24 cellular contexts compared by ENCODE assay signal in the genomic region with DNA sequence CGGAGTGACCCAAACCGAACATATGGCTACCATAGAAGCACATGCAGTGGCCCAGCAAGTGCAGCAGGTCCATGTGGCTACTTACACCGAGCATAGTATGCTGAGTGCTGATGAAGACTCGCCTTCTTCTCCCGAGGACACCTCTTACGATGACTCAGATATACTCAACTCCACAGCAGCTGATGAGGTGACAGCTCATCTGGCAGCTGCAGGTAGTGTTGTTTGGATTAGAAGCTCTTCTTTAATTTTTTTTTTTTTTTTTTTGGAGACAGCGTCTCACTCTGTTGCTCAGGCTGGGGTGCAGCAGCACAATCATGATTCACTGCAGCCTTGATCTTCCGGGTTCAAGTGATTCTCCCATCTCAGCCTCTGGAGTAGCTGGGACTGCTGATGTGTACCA. TPM values are rescaled to one million over a fixed set of nuclear protein-coding genes. Genes with fewer than 3 reads are reported as not detected.
DNase-seq lines count a peak whose midpoint lies in the region; ATAC-seq, FAIRE-seq and TF ChIP-seq lines count a peak whose summit lies in the region.
"Had no signal": no experiment of that assay in that cellular context is flagged by ENCODE, and none has a peak within 500 bp of the region (broad histone marks: within the 10 kb centered on the region; RNA-seq: fewer than 3 reads in every experiment).

No MANE protein-coding gene starts in this region.

- CTCF ChIA-PET in HepG2 (lab: Yijun Ruan, JAX; ENCODE audit: low intra/inter-chr PET ratio, low total read pairs), result no interaction called here

- no peak for TF ChIP-seq POLR2A in HepG2 (IDR thresholded peaks at IDR 0.05; ENCODE audit: insufficient read depth in 1 of 2, low read depth in 2 of 2, low read length in 2 of 2)
- no peak for TF ChIP-seq POLR2A in right lobe of liver (IDR thresholded peaks at IDR 0.05)

- peaks cover 8% of the 10 kb centered on the region for H3K9me3 Mint-ChIP-seq in stimulated activated effector memory CD8-positive, alpha-beta T cell treated with anti-CD3 and anti-CD28 coated beads, Interleukin-12 subunit alpha, Interleukin-12 subunit beta, amount 100 ng/mL, for 72 hours

- peaks cover 17% of the 10 kb centered on the region for H3K9me3 ChIP-seq in HepG2 (ENCODE audit: low read length)
- no peaks in the 10 kb centered on the region for H3K9me3 ChIP-seq in right lobe of liver

- FAIRE-seq in HepG2 (lab: Jason Lieb, UNC) (no peak), RCC 7860 (lab: Jason Lieb, UNC) (no peak)
- FAIRE-seq: astrocyte, D721Med had no signal

- H3K27ac ChIP-seq in HepG2 (ENCODE audit: extremely low read length, insufficient read depth, low read length) (no peak overlapping the region), right lobe of liver (no peak overlapping the region)

- no peak overlapping the region for H3K4me3 Mint-ChIP-seq in stimulated activated effector memory CD8-positive, alpha-beta T cell treated with anti-CD3 and anti-CD28 coated beads, Interleukin-12 subunit alpha, Interleukin-12 subunit beta, amount 100 ng/mL, for 72 hours
- H3K4me3 Mint-ChIP-seq: activated naive CD8-positive, alpha-beta T cell treated with anti-CD3 and anti-CD28 coated beads for 36 hours; activated T-helper 1 cell treated with anti-CD3 and anti-CD28 coated beads, Interleukin-12 subunit alpha, Interleukin-12 subunit beta, Interleukin-2, Interleukin-4 antibody, amounts not matched to agents 30 ng/mL and 10 ng/mL and 1 ng/mL, durations not matched to agents 14 hours and 24 hours and 36 hours; CD14-positive monocyte; naive thymus-derived CD4-positive, alpha-beta T cell; T-helper 2 cell treated with Interferon-gamma antibody and Interleukin-4, amounts not matched to agents 5 μg/mL and 100 μg/mL, for 36 hours had no signal

- in situ Hi-C loops in HepG2 (cut with HindIII; ENCODE audit: extremely low pct_ligation_motif_present, low pct_unique_long_range_greater_than_20kb), result no loop called here

- H3K4me2 ChIP-seq in HepG2 (ENCODE audit: low read depth, low read length), result no peak overlapping the region
- H3K4me2 ChIP-seq: SK-N-SH had no signal

- H4K20me1 ChIP-seq in HepG2 (ENCODE audit: insufficient read depth, low read length), result no peaks in the 10 kb centered on the region

- H3K4me1 Mint-ChIP-seq in stimulated activated effector memory CD8-positive, alpha-beta T cell treated with anti-CD3 and anti-CD28 coated beads, Interleukin-12 subunit alpha, Interleukin-12 subunit beta, amount 100 ng/mL, for 72 hours, result peaks cover 29% of the 10 kb centered on the region

- H3K9ac ChIP-seq in HepG2 (ENCODE audit: insufficient read depth, low read depth, low read length), result no peak overlapping the region
- H3K9ac ChIP-seq: SK-N-SH had no signal

- TF ChIP-seq CTCF in HepG2 (CRISPR knock-in tag; IDR thresholded peaks at IDR 0.05) (no peak), right lobe of liver (IDR thresholded peaks at IDR 0.05) (no peak)

- POLR2A ChIA-PET in HepG2 (lab: Yijun Ruan, JAX), result no interaction called here

- intact Hi-C loops in HepG2 (cut with micrococcal nuclease; ENCODE audit: unreplicated experiment) (no loop called here), right lobe of liver (cut with DNase I) (no loop called here)

- H3K4me3 ChIP-seq in HepG2 (replicated peaks in 1 of 3; ENCODE audit: insufficient read depth in 1 of 3, low read depth in 2 of 3, low read length in 3 of 3) (no peak overlapping the region), right lobe of liver (no peak overlapping the region)

- ATAC-seq in HepG2 (no peak), right lobe of liver (no peak), esophagus mucosa (peak; percentile 95), HG02938 (IDR thresholded peaks at IDR 0.05; ENCODE audit: unreplicated experiment) (no peak)
- ATAC-seq in stimulated activated effector memory CD8-positive, alpha-beta T cell treated with anti-CD3 and anti-CD28 coated beads, Interleukin-12 subunit alpha, Interleukin-12 subunit beta, amount 100 ng/mL, for 72 hours, result peak; percentile 54
- ATAC-seq: left cardiac atrium; naive thymus-derived CD4-positive, alpha-beta T cell had no signal

- H3K27ac Mint-ChIP-seq in stimulated activated effector memory CD8-positive, alpha-beta T cell treated with anti-CD3 and anti-CD28 coated beads, Interleukin-12 subunit alpha, Interleukin-12 subunit beta, amount 100 ng/mL, for 72 hours, result no peak overlapping the region
- H3K27ac Mint-ChIP-seq: activated naive CD8-positive, alpha-beta T cell treated with anti-CD3 and anti-CD28 coated beads for 36 hours; activated T-helper 1 cell treated with anti-CD3 and anti-CD28 coated beads, Interleukin-12 subunit alpha, Interleukin-12 subunit beta, Interleukin-2, Interleukin-4 antibody, amounts not matched to agents 30 ng/mL and 10 ng/mL and 1 ng/mL, durations not matched to agents 14 hours and 24 hours and 36 hours; T-helper 2 cell treated with Interferon-gamma antibody and Interleukin-4, amounts not matched to agents 5 μg/mL and 100 μg/mL, for 36 hours had no signal

- H3K79me2 ChIP-seq in HepG2 (ENCODE audit: insufficient read depth, low read length), result peaks cover 2% of the 10 kb centered on the region

- BruUV-seq in HepG2 (replicated peaks; lab: Mats Ljungman, UMichigan), result no TSS peak

- 94% methylated on average over 8 of the region's 8 CpGs for WGBS in HepG2 (ENCODE audit: low lambda C conversion rate)
- 96% methylated on average over 5 of the region's 8 CpGs for WGBS in right lobe of liver (ENCODE audit: insufficient coverage, low coverage, low lambda C conversion rate, missing lambda C conversion rate)

- TF ChIP-seq EP300 in HepG2 (IDR thresholded peaks at IDR 0.05; ENCODE audit: low read depth in 2 of 2, low read length in 2 of 2) (no peak), HepG2 (CRISPR knock-in tag; IDR thresholded peaks at IDR 0.05; ENCODE audit: borderline replicate concordance) (no peak)

- no peaks in the 10 kb centered on the region for H3K27me3 ChIP-seq in HepG2 (ENCODE audit: control insufficient read depth in 1 of 2, insufficient read depth in 2 of 2, low read length in 2 of 2)
- H3K27me3 ChIP-seq in right lobe of liver, result no peaks in the 10 kb centered on the region

- no peak overlapping the region for H2AFZ ChIP-seq in HepG2 (ENCODE audit: low read length)

- no peaks in the 10 kb centered on the region for H3K4me1 ChIP-seq in HepG2 (ENCODE audit: insufficient read depth, low read length)
- H3K4me1 ChIP-seq in right lobe of liver, result no peaks in the 10 kb centered on the region

- DNase-seq in HepG2 (ENCODE audit: low spot score) (no peak), right lobe of liver (no peak), RCC 7860 (ENCODE audit: low spot score) (peak; percentile 44), NCI-H187 treated with DMSO at 0.1 percent for 48 hours (lab: John Stamatoyannopoulos, UW) (no peak), NCI-H510A treated with DMSO at 0.1 percent for 48 hours (lab: John Stamatoyannopoulos, UW) (no peak)
- DNase-seq in stimulated activated effector memory CD8-positive, alpha-beta T cell treated with anti-CD3 and anti-CD28 coated beads, Interleukin-12 subunit alpha, Interleukin-12 subunit beta, amount 100 ng/mL, for 72 hours (ENCODE audit: low spot score in 2 of 2), result no peak
- DNase-seq: activated CD8-positive, alpha-beta memory T cell treated with anti-CD3 and anti-CD28 coated beads for 24 hours; activated naive CD8-positive, alpha-beta T cell treated with anti-CD3 and anti-CD28 coated beads for 36 hours; GOT3; left cardiac atrium; mesendoderm; naive thymus-derived CD4-positive, alpha-beta T cell; NCI-H1417 treated with DMSO at 0.1 percent for 48 hours; NCI-H524 treated with DMSO at 0.1 percent for 48 hours; retina; RPMI8226; SK-N-SH had no signal

- TF ChIP-seq RAD21 in HepG2 (CRISPR knock-in tag; IDR thresholded peaks at IDR 0.05), result no peak

- peaks cover 15 to 39% of the 10 kb centered on the region in 2 experiments; a peak in 4 of 5 replicates for H3K36me3 ChIP-seq in HepG2 (replicated peaks in 1 of 2; ENCODE audit: control insufficient read depth in 1 of 2, insufficient read depth in 2 of 2, low read length in 2 of 2)
- peaks cover 0 to 14% (median under 1%) of the 10 kb centered on the region in 4 donors for H3K36me3 ChIP-seq in right lobe of liver

- H3K36me3 Mint-ChIP-seq in stimulated activated effector memory CD8-positive, alpha-beta T cell treated with anti-CD3 and anti-CD28 coated beads, Interleukin-12 subunit alpha, Interleukin-12 subunit beta, amount 100 ng/mL, for 72 hours, result peaks cover 55% of the 10 kb centered on the region

TF ChIP-seq in HepG2, 621 proteins besides CTCF, POLR2A, EP300 and RAD21 (continues in another document):
- TF ChIP-seq IRF2 (CRISPR knock-in tag; IDR thresholded peaks at IDR 0.05), result no peak

RNA-seq across cellular contexts. Expression of a gene that starts 45.8 kb away (rescaled TPM):
- total RNA-seq in HepG2 (2016; rRNA removed; fragmentation: Illumina TruSeq; extraction: Trizol) (10.1 and 16.2 TPM in 2 replicates), right lobe of liver (1 to 10 TPM; 3.9 to 6.8 (median 5.3) TPM), esophagus mucosa (9.1 TPM)
- 10.9 TPM in 2 replicates for total RNA-seq in HepG2 (2016; cell fraction: cytosol; rRNA removed; fragmentation: Illumina TruSeq; extraction: Trizol; ENCODE audit: low read depth)
- total RNA-seq in HepG2 (2016; cell fraction: insoluble cytoplasmic fraction; rRNA removed; fragmentation: Illumina TruSeq; extraction: Trizol), result 10.6 and 17.7 TPM in 2 replicates
- 9.0 and 11.3 TPM in 2 replicates for total RNA-seq in HepG2 (2016; cell fraction: membrane; rRNA removed; fragmentation: Illumina TruSeq; extraction: Trizol)
- total RNA-seq in HepG2 (2016; cell fraction: nucleus; rRNA removed; fragmentation: Illumina TruSeq; extraction: Trizol), result 17.2 and 20.8 TPM in 2 replicates
- polyA plus RNA-seq in HepG2 (2011; rRNA removed), result 9.3 and 11.0 TPM in 2 replicates
- polyA plus RNA-seq in HepG2 (2011; cell fraction: cytosol; rRNA removed), result 8.8 and 9.7 TPM in 2 replicates
- 13.7 and 15.4 TPM in 2 replicates for polyA plus RNA-seq in HepG2 (2011; cell fraction: nucleus; rRNA removed)
- 7.3 and 7.6 TPM in 2 replicates for polyA plus RNA-seq in HepG2 (2012)
- polyA plus RNA-seq in HepG2 (2016; cell fraction: cytosol; fragmentation: Illumina TruSeq; extraction: Trizol; ENCODE audit: low read depth), result 1.5 and 1.6 TPM in 2 replicates
- polyA plus RNA-seq in HepG2 (2016; cell fraction: insoluble cytoplasmic fraction; fragmentation: Illumina TruSeq; extraction: Trizol; ENCODE audit: low read depth), result 14.0 and 14.7 TPM in 2 replicates
- 3.5 and 4.0 TPM in 2 replicates for polyA plus RNA-seq in HepG2 (2016; cell fraction: membrane; fragmentation: Illumina TruSeq; extraction: Trizol; ENCODE audit: low read depth)
- polyA plus RNA-seq in HepG2 (2016; cell fraction: nucleus; fragmentation: Illumina TruSeq; extraction: Trizol; ENCODE audit: insufficient read depth, low read depth), result 17.5 and 20.4 TPM in 2 replicates
- polyA minus RNA-seq in HepG2 (2011; rRNA and poly(A)+ RNA removed; ENCODE audit: low replicate concordance), result 33.4 and 59.8 TPM in 2 replicates
- polyA minus RNA-seq in HepG2 (2011; cell fraction: cytosol; rRNA and poly(A)+ RNA removed), result 8.1 and 8.9 TPM in 2 replicates
- 27.0 and 28.1 TPM in 2 replicates for polyA minus RNA-seq in HepG2 (2011; cell fraction: nucleus; rRNA and poly(A)+ RNA removed)

Comparison
In these comparisons a context has a peak if more than half of its experiments do, and no peak if none do; other contexts are left out.
1. ATAC-seq: peak in esophagus mucosa (single experiment) and stimulated activated effector memory CD8-positive, alpha-beta T cell treated with anti-CD3 and anti-CD28 coated beads, Interleukin-12 subunit alpha, Interleukin-12 subunit beta, amount 100 ng/mL, for 72 hours (single experiment); none in HepG2 (single experiment), right lobe of liver (0 of 4) and HG02938 (single experiment).